Comparison of ENCODE assay signal across 29 cellular contexts in genomic region chr22:28268176-28268575, GRCh38.
DNase-seq lines count a peak whose midpoint lies in the region; ATAC-seq, FAIRE-seq and TF ChIP-seq lines count a peak whose summit lies in the region.
"Had no signal": no experiment of that assay in that cellular context is flagged by ENCODE, and none has a peak within 500 bp of the region (broad histone marks: within the 10 kb centered on the region; RNA-seq: fewer than 3 reads in every experiment).

No MANE protein-coding gene starts in this region.

- BruUV-seq in MCF 10A (replicated peaks; lab: Mats Ljungman, UMichigan) = no TSS peak

- intact Hi-C loops in breast epithelium (cut with DNase I; ENCODE audit: low total_unique reads) = no loop called here
- intact Hi-C loops in MCF 10A (cut with micrococcal nuclease) = no loop called here
- intact Hi-C loops in prostate gland (cut with DNase I) = no loop called here

- TF ChIP-seq POLR2A in breast epithelium (IDR thresholded peaks at IDR 0.05) = no peak
- no peak for TF ChIP-seq POLR2A in prostate gland (IDR thresholded peaks at IDR 0.05)

- H3K4me3 ChIP-seq in breast epithelium (no peak overlapping the region), bronchial epithelial cell (ENCODE audit: low read depth, low read length) (no peak overlapping the region), prostate gland (no peak overlapping the region)
- H3K4me3 ChIP-seq: cardiac muscle cell, colonic mucosa, left lung, right lobe of liver had no signal

- peaks cover 78% of the 10 kb centered on the region for H3K27me3 Mint-ChIP-seq in MCF 10A (ENCODE audit: insufficient read depth, unreplicated experiment)
- H3K27me3 Mint-ChIP-seq: activated CD4-positive, alpha-beta memory T cell treated with anti-CD3 and anti-CD28 coated beads for 36 hours; type B pancreatic cell had no signal

- H3K4me1 Mint-ChIP-seq in MCF 10A (ENCODE audit: insufficient read depth, unreplicated experiment) = no peaks in the 10 kb centered on the region
- H3K4me1 Mint-ChIP-seq: IgD-negative memory B cell had no signal

- H3K4me1 ChIP-seq in breast epithelium (peaks cover 0 to 11% of the 10 kb centered on the region in 2 donors), prostate gland (replicated peaks) (no peaks in the 10 kb centered on the region)
- H3K4me1 ChIP-seq: colonic mucosa, left lung, right lobe of liver had no signal

- H3K36me3 Mint-ChIP-seq in MCF 10A (ENCODE audit: insufficient read depth, unreplicated experiment) = no peaks in the 10 kb centered on the region
- H3K36me3 Mint-ChIP-seq: activated CD4-positive, alpha-beta memory T cell treated with anti-CD3 and anti-CD28 coated beads for 36 hours; IgD-negative memory B cell had no signal

- ATAC-seq in HG03280 (IDR thresholded peaks at IDR 0.05; ENCODE audit: unreplicated experiment) (no peak), GM18868 (IDR thresholded peaks at IDR 0.05; ENCODE audit: unreplicated experiment) (no peak), GM19452 (IDR thresholded peaks at IDR 0.05; ENCODE audit: unreplicated experiment) (no peak)
- ATAC-seq: activated CD4-positive, CD25-positive, alpha-beta regulatory T cell treated with anti-CD3 and anti-CD28 coated beads, Interleukin-2, amount 50 U/mL, for 24 hours; activated T-cell treated with anti-CD3 and anti-CD28 coated beads, Interleukin-2, amount 50 U/mL, for 72 hours; HCT116; left lung; right lobe of liver had no signal

- H3K9me3 ChIP-seq in breast epithelium (no peaks in the 10 kb centered on the region), prostate gland (no peaks in the 10 kb centered on the region)
- H3K9me3 ChIP-seq: colonic mucosa, left lung, right lobe of liver had no signal

- H3K4me3 Mint-ChIP-seq in MCF 10A (ENCODE audit: unreplicated experiment) = no peak overlapping the region
- H3K4me3 Mint-ChIP-seq: activated CD4-positive, alpha-beta memory T cell treated with anti-CD3 and anti-CD28 coated beads for 36 hours; activated T-cell treated with anti-CD3 and anti-CD28 coated beads, Interleukin-2, amount 50 U/mL, for 72 hours; IgD-negative memory B cell; type B pancreatic cell had no signal

- peak in 1 of 2 donors; percentile 27 for DNase-seq in breast epithelium (ENCODE audit: low spot score in 2 of 2)
- no peak for DNase-seq in MCF 10A (ENCODE audit: unreplicated experiment)
- no peak for DNase-seq in bronchial epithelial cell (ENCODE audit: low read depth)
- DNase-seq in prostate gland (ENCODE audit: low spot score) = peak; percentile 19
- no peak for DNase-seq in SK-N-DZ (ENCODE audit: low spot score)
- DNase-seq: 8988T; activated CD4-positive, alpha-beta memory T cell treated with anti-CD3 and anti-CD28 coated beads for 36 hours; activated T-cell treated with anti-CD3 and anti-CD28 coated beads, Interleukin-2, amount 50 U/mL, for 72 hours; amniotic stem cell; colonic mucosa; DMS153; effector CD8-positive, alpha-beta T cell; left lung; mesendoderm; NCI-H1092 treated with DMSO at 0.1 percent for 48 hours; NCI-H2029; NCI-H2227 treated with DMSO at 0.1 percent for 48 hours; right lobe of liver; stimulated activated CD4-positive, alpha-beta T cell treated with anti-CD3 and anti-CD28 coated beads, Interleukin-2, amount 100 ng/mL, for 48 hours had no signal

- TF ChIP-seq CTCF in breast epithelium (IDR thresholded peaks at IDR 0.05) (no peak), MCF 10A (IDR thresholded peaks at IDR 0.05; ENCODE audit: unreplicated experiment) (no peak), bronchial epithelial cell (IDR thresholded peaks at IDR 0.05; ENCODE audit: insufficient read depth, low read length, severe bottlenecking) (no peak), prostate gland (IDR thresholded peaks at IDR 0.05) (no peak)

- H3K27me3 ChIP-seq in breast epithelium (no peaks in the 10 kb centered on the region), bronchial epithelial cell (ENCODE audit: control insufficient read depth, insufficient read depth, low read length) (no peaks in the 10 kb centered on the region), prostate gland (replicated peaks; ENCODE audit: insufficient read depth) (no peaks in the 10 kb centered on the region)
- H3K27me3 ChIP-seq: cardiac muscle cell, colonic mucosa, left lung, right lobe of liver had no signal

- peak; percentile 7 for FAIRE-seq in bronchial epithelial cell (lab: Jason Lieb, UNC)
- FAIRE-seq: GM12891, islet of Langerhans had no signal

- no peak overlapping the region for H3K27ac Mint-ChIP-seq in MCF 10A (ENCODE audit: low read depth, unreplicated experiment)
- H3K27ac Mint-ChIP-seq: activated CD4-positive, alpha-beta memory T cell treated with anti-CD3 and anti-CD28 coated beads for 36 hours; activated T-cell treated with anti-CD3 and anti-CD28 coated beads, Interleukin-2, amount 50 U/mL, for 72 hours; IgD-negative memory B cell; type B pancreatic cell had no signal

- CTCF ChIA-PET in MCF 10A (lab: Yijun Ruan, JAX) = interaction anchor here (0.6 kb wide), 1 partner anchor 337 kb away, joined by 3 read pairs; no protein-coding TSS in a partner anchor

- H3K27ac ChIP-seq in breast epithelium (peak overlapping the region; percentile 7 to 14), prostate gland (no peak overlapping the region)
- H3K27ac ChIP-seq: cardiac muscle cell, colonic mucosa, left lung, right lobe of liver had no signal

- POLR2A ChIA-PET in MCF 10A (lab: Yijun Ruan, JAX) = no interaction called here

- 45% methylated on average over 3 of the region's 3 CpGs for WGBS in prostate gland

- no peaks in the 10 kb centered on the region for H3K36me3 ChIP-seq in breast epithelium
- no peaks in the 10 kb centered on the region for H3K36me3 ChIP-seq in bronchial epithelial cell (ENCODE audit: control insufficient read depth, insufficient read depth, low read length)
- H3K36me3 ChIP-seq in prostate gland = no peaks in the 10 kb centered on the region
- H3K36me3 ChIP-seq: cardiac muscle cell, colonic mucosa, left lung, right lobe of liver had no signal

- H3K9me3 Mint-ChIP-seq in MCF 10A (ENCODE audit: unreplicated experiment) = no peaks in the 10 kb centered on the region
- H3K9me3 Mint-ChIP-seq: activated CD4-positive, alpha-beta memory T cell treated with anti-CD3 and anti-CD28 coated beads for 36 hours had no signal

Comparison
In these comparisons a context has a peak if more than half of its experiments do, and no peak if none do; other contexts are left out.
1. H3K27ac ChIP-seq: peak in breast epithelium (2 of 2); none in prostate gland (0 of 2).